Comparison of ENCODE assay signal across 20 cellular contexts in genomic region chr11:69906453-69906907, GRCh38.
DNase-seq lines count a peak whose midpoint lies in the region; ATAC-seq, FAIRE-seq and TF ChIP-seq lines count a peak whose summit lies in the region.
"Had no signal": no experiment of that assay in that cellular context is flagged by ENCODE, and none has a peak within 500 bp of the region (broad histone marks: within the 10 kb centered on the region; RNA-seq: fewer than 3 reads in every experiment).

No MANE protein-coding gene starts in this region.

- peaks cover 0 to 64% (median 16%) of the 10 kb centered on the region in 11 experiments; a peak in 12 of 22 replicates for H4K20me1 ChIP-seq in BLaER1 treated with 17β-estradiol and CSF1 and Interleukin-3, amounts not matched to agents 10 nM and 100 nM
- peaks cover 31% of the 10 kb centered on the region for H4K20me1 ChIP-seq in K562 (replicated peaks; ENCODE audit: control insufficient read depth, insufficient read depth, low read length)

- POLR2A ChIA-PET in K562 (lab: Yijun Ruan, JAX) = no interaction called here

- H3K4me2 ChIP-seq in BLaER1 treated with 17β-estradiol and CSF1 and Interleukin-3, amounts not matched to agents 10 nM and 100 nM = peak overlapping the region in 9 of 11 experiments; percentile 51 to 91 (median 84); a peak in 17 of 22 replicates
- H3K4me2 ChIP-seq in K562 (ENCODE audit: insufficient read depth, low read length) = no peak overlapping the region
- H3K4me2 ChIP-seq in neuronal stem cell (ENCODE audit: insufficient read depth, low read length, poor library complexity, severe bottlenecking) = no peak overlapping the region
- H3K4me2 ChIP-seq: GM23338 had no signal

- 8% methylated on average over 3 of the region's 3 CpGs for WGBS in K562 (ENCODE audit: insufficient coverage, low coverage, missing lambda C conversion rate)
- no CpG with 5 or more reads among the region's 3 CpGs for WGBS in neuronal stem cell (ENCODE audit: extremely low coverage in 2 of 2, insufficient read length in 2 of 2, insufficient replicate concordance in 1 of 2), 2 donors

- no peaks in the 10 kb centered on the region for H3K79me2 ChIP-seq in K562 (ENCODE audit: control insufficient read depth, insufficient read depth, low read length)

- H3K9ac ChIP-seq in BLaER1 treated with 17β-estradiol and CSF1 and Interleukin-3, amounts not matched to agents 10 nM and 100 nM = peak overlapping the region in 3 of 11 experiments; percentile 1 to 28 (median 7); a peak in 3 of 22 replicates
- H3K9ac ChIP-seq in K562 (ENCODE audit: insufficient read depth in 1 of 2, low read depth in 2 of 2, low read length in 2 of 2) = no peak overlapping the region; a peak in 1 of 4 replicates
- no peak overlapping the region for H3K9ac ChIP-seq in neuronal stem cell (ENCODE audit: low read depth, low read length, poor library complexity)

- TF ChIP-seq EP300 in K562 (IDR thresholded peaks at IDR 0.05; ENCODE audit: low read length) = no peak

- no peaks in the 10 kb centered on the region for H3K79me1 ChIP-seq in neuronal stem cell (ENCODE audit: low read depth, low read length)

- ATAC-seq in K562 (no peak), HG03378 (IDR thresholded peaks at IDR 0.05; ENCODE audit: unreplicated experiment) (no peak), GM18505 (IDR thresholded peaks at IDR 0.05; ENCODE audit: unreplicated experiment) (no peak), HG02763 (IDR thresholded peaks at IDR 0.05; ENCODE audit: unreplicated experiment) (no peak)
- ATAC-seq: CD8-positive, alpha-beta T cell; GM23338; T-cell had no signal

- H3K18ac ChIP-seq in neuronal stem cell (ENCODE audit: low read length) = no peak overlapping the region

- no peaks in the 10 kb centered on the region for H3K9me3 ChIP-seq in BLaER1 treated with 17β-estradiol and CSF1 and Interleukin-3, amounts not matched to agents 10 nM and 100 nM (replicated peaks in 1 of 11)
- no peaks in the 10 kb centered on the region for H3K9me3 ChIP-seq in K562 (replicated peaks; ENCODE audit: control insufficient read depth, insufficient read depth, low read depth, low read length)
- H3K9me3 ChIP-seq in neuronal stem cell (replicated peaks in 1 of 2; ENCODE audit: control insufficient read depth in 2 of 2, insufficient read depth in 1 of 2, low read depth in 1 of 2, low read length in 2 of 2) = no peaks in the 10 kb centered on the region

- H3K27ac ChIP-seq in BLaER1 treated with 17β-estradiol and CSF1 and Interleukin-3, amounts not matched to agents 10 nM and 100 nM = no peak overlapping the region; a peak in 1 of 22 replicates
- H3K27ac ChIP-seq in K562 (ENCODE audit: extremely low read depth, low read depth, low read length) = no peak overlapping the region
- H3K27ac ChIP-seq in neuronal stem cell (replicated peaks; ENCODE audit: low read length) = no peak overlapping the region

- CTCF ChIA-PET in K562 (lab: Yijun Ruan, JAX; ENCODE audit: low intra/inter-chr PET ratio) = no interaction called here

- BruUV-seq in K562 (replicated peaks; lab: Mats Ljungman, UMichigan) = no TSS peak

- FAIRE-seq in K562 (lab: Jason Lieb, UNC) = no peak
- FAIRE-seq: D721Med, GM12891 had no signal

- H3K23ac ChIP-seq in neuronal stem cell (ENCODE audit: low read depth, low read length, poor library complexity) = peak overlapping the region; percentile 82

- no peaks in the 10 kb centered on the region for H3K36me3 ChIP-seq in BLaER1 treated with 17β-estradiol and CSF1 and Interleukin-3, amounts not matched to agents 10 nM and 100 nM
- H3K36me3 ChIP-seq in K562 (ENCODE audit: control insufficient read depth, insufficient read depth, low read length) (no peaks in the 10 kb centered on the region), neuronal stem cell (replicated peaks in 1 of 2; ENCODE audit: control insufficient read depth in 2 of 2, insufficient read depth in 2 of 2, low read length in 2 of 2) (no peaks in the 10 kb centered on the region)

- no peaks in the 10 kb centered on the region for H3K9me1 ChIP-seq in K562 (ENCODE audit: control insufficient read depth, insufficient read depth, low read length)

- peaks cover 41% of the 10 kb centered on the region for H3K27me3 Mint-ChIP-seq in HFFc6 (ENCODE audit: insufficient read depth)

- H2BK12ac ChIP-seq in neuronal stem cell (ENCODE audit: low read length) = no peak overlapping the region

- H3K4me1 Mint-ChIP-seq in HFFc6 (ENCODE audit: low read depth) = peaks cover 9% of the 10 kb centered on the region; the same call in 1 of the 2 replicates
- H3K4me1 Mint-ChIP-seq: B cell, T-cell had no signal

- TF ChIP-seq CTCF in HFFc6 (IDR thresholded peaks at IDR 0.05) = no peak
- no peak for TF ChIP-seq CTCF in K562 (IDR thresholded peaks at IDR 0.05 in 2 of 3, conservative IDR thresholded peaks at IDR 0.05 in 1 of 3; ENCODE audit: insufficient read depth in 2 of 3, low read depth in 1 of 3, low read length in 3 of 3)

- no peak overlapping the region for H3K4ac ChIP-seq in neuronal stem cell (ENCODE audit: low read length)

- no peaks in the 10 kb centered on the region for H3K36me3 Mint-ChIP-seq in HFFc6 (ENCODE audit: low read depth)
- H3K36me3 Mint-ChIP-seq: CD8-positive, alpha-beta T cell; T-cell had no signal

- H3K27me3 ChIP-seq in BLaER1 treated with 17β-estradiol and CSF1 and Interleukin-3, amounts not matched to agents 10 nM and 100 nM = peaks cover 3 to 47% (median 17%) of the 10 kb centered on the region in 11 experiments; a peak in 14 of 22 replicates
- H3K27me3 ChIP-seq in K562 (ENCODE audit: control insufficient read depth in 2 of 2, insufficient read depth in 2 of 2, low read length in 2 of 2) (peaks cover 5 to 37% of the 10 kb centered on the region in 2 experiments), neuronal stem cell (ENCODE audit: control insufficient read depth in 3 of 3, insufficient read depth in 3 of 3, low read depth in 1 of 3, low read length in 3 of 3) (no peaks in the 10 kb centered on the region)

- H2AK5ac ChIP-seq in neuronal stem cell (ENCODE audit: low read depth, low read length) = peak overlapping the region; percentile 92

- H3K4me3 ChIP-seq in BLaER1 treated with 17β-estradiol and CSF1 and Interleukin-3, amounts not matched to agents 10 nM and 100 nM = no peak overlapping the region; a peak in 1 of 20 replicates
- H3K4me3 ChIP-seq in K562 (no peak overlapping the region), neuronal stem cell (ENCODE audit: low read length in 2 of 2) (no peak overlapping the region)
- H3K4me3 ChIP-seq: GM23338 had no signal

- peaks cover 17 to 91% (median 70%) of the 10 kb centered on the region in 10 experiments for H3K4me1 ChIP-seq in BLaER1 treated with 17β-estradiol and CSF1 and Interleukin-3, amounts not matched to agents 10 nM and 100 nM
- H3K4me1 ChIP-seq in K562 (replicated peaks in 1 of 2; ENCODE audit: control insufficient read depth in 2 of 2, insufficient read depth in 2 of 2, low read length in 2 of 2) (peaks cover 14 to 51% of the 10 kb centered on the region in 2 experiments; a peak in 4 of 5 replicates), neuronal stem cell (ENCODE audit: control insufficient read depth in 2 of 2, insufficient read depth in 1 of 2, low read depth in 1 of 2, low read length in 2 of 2) (peaks cover 0 to 3% of the 10 kb centered on the region in 2 donors)

- H2BK120ac ChIP-seq in neuronal stem cell (ENCODE audit: low read depth, low read length) = no peak overlapping the region

- DNase-seq in HFFc6 = peak; percentile 13
- DNase-seq in K562 (ENCODE audit: extremely low read depth in 1 of 4, low spot score in 3 of 4) = no peak
- DNase-seq in neuronal stem cell (ENCODE audit: low spot score) = no peak
- DNase-seq: CD8-positive, alpha-beta T cell; DMS79 treated with DMSO at 0.1 percent for 48 hours; GDM1; Kasumi-1; NCI-H1105; NCI-H1694; NCI-H69; NK-92 treated with Interleukin-12 subunit alpha and Interleukin-12 subunit beta, amount 100 ng/mL, for 24 hours; T-cell had no signal

- peak overlapping the region; percentile 16 for H2BK15ac ChIP-seq in neuronal stem cell (ENCODE audit: low read length)

- no peaks in the 10 kb centered on the region for H3K9me3 Mint-ChIP-seq in HFFc6
- H3K9me3 Mint-ChIP-seq: CD8-positive, alpha-beta T cell; GM23338; T-cell had no signal

- H4K91ac ChIP-seq in neuronal stem cell (ENCODE audit: low read depth, low read length, poor library complexity) = no peak overlapping the region

- H4K8ac ChIP-seq in neuronal stem cell (ENCODE audit: low read depth, low read length) = no peak overlapping the region

- no peak overlapping the region for H3K14ac ChIP-seq in neuronal stem cell (ENCODE audit: low read length)

- no peak for TF ChIP-seq POLR2A in K562 (conservative IDR thresholded peaks at IDR 0.05)
- no peak for TF ChIP-seq POLR2A in GM18505 (IDR thresholded peaks at IDR 0.05; ENCODE audit: borderline replicate concordance, extremely low read depth, insufficient read depth, insufficient read length)

- TF ChIP-seq RAD21 in K562 (CRISPR knock-in tag; conservative IDR thresholded peaks at IDR 0.05 in 1 of 2, IDR thresholded peaks at IDR 0.05 in 1 of 2) = no peak

- no peak overlapping the region for H3K4me3 Mint-ChIP-seq in HFFc6
- H3K4me3 Mint-ChIP-seq: B cell; CD8-positive, alpha-beta T cell; GM23338; T-cell had no signal

- no peak overlapping the region for H2BK5ac ChIP-seq in neuronal stem cell (ENCODE audit: low read length)

- in situ Hi-C loops in K562 (cut with MboI) = no loop called here

- H2AFZ ChIP-seq in K562 (ENCODE audit: low read depth, low read length) (no peak overlapping the region), neuronal stem cell (ENCODE audit: low read length) (no peak overlapping the region)
- H2AFZ ChIP-seq: GM23338 had no signal

- H3K27ac Mint-ChIP-seq in HFFc6 = no peak overlapping the region
- H3K27ac Mint-ChIP-seq: B cell; CD8-positive, alpha-beta T cell; GM23338; T-cell had no signal

- intact Hi-C loops in K562 (cut with micrococcal nuclease) = no loop called here

TF ChIP-seq in K562, 482 proteins besides CTCF, POLR2A, EP300 and RAD21 (continues in another document):
- TF ChIP-seq ZNF316 (IDR thresholded peaks at IDR 0.05) (no peak), CREB3 (tag; conservative IDR thresholded peaks at IDR 0.05; ENCODE audit: low read depth) (no peak), ZNF253 (CRISPR knock-in tag; conservative IDR thresholded peaks at IDR 0.05) (no peak), ZNF239 (CRISPR knock-in tag; IDR thresholded peaks at IDR 0.05) (no peak)

Comparison
In these comparisons a context has a peak if more than half of its experiments do, and no peak if none do; other contexts are left out.
1. H3K4me2 ChIP-seq: peak in BLaER1 treated with 17β-estradiol and CSF1 and Interleukin-3, amounts not matched to agents 10 nM and 100 nM (9 of 11); none in K562 (single experiment) and neuronal stem cell (single experiment).